ENCODE assay signal across 1 cellular context in genomic region chr5:151675225-151675955, GRCh38.
TF ChIP-seq lines count a peak whose summit lies in the region.

No MANE protein-coding gene starts in this region.

TF ChIP-seq in H1, 55 proteins besides CTCF, POLR2A, EP300 and RAD21 (continued from another document):
- TF ChIP-seq CHD7 (IDR thresholded peaks at IDR 0.05; ENCODE audit: insufficient replicate concordance, low read length) (no peak), YY1 (IDR thresholded peaks at IDR 0.05; ENCODE audit: low read depth, low read length) (no peak), CEBPB (IDR thresholded peaks at IDR 0.05; ENCODE audit: low read depth, low read length) (no peak), KDM5A (IDR thresholded peaks at IDR 0.05; ENCODE audit: low read length) (no peak), EZH2 (IDR thresholded peaks at IDR 0.05; ENCODE audit: low read depth, low read length, severe bottlenecking) (no peak), FOSL1 (IDR thresholded peaks at IDR 0.05; ENCODE audit: insufficient read depth, low read depth, low read length) (no peak)
